In the genomic region with DNA sequence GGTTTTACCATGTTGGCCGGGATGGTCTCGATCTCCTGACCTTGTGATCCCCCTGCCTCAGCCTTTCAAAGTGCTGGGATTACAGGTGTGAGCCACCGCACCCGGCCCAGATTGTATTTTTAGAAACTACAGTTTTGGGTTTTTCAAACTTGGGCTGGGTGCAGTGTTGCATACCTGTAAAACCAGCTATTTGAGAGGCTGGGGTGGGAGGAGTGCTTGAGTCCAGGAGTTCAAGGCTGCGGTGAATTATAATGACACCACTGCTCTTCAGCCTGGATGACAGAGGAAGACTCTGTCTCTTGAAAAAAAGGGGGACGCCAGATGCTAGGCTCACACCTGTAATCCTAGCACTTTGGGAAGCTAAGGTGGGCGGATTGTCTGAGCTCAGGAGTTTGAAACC, we compare ENCODE assay signal across 2 cellular contexts.
TF ChIP-seq lines count a peak whose summit lies in the region.

No MANE protein-coding gene starts in this region.

TF ChIP-seq in GM23338, 12 proteins besides CTCF, POLR2A, EP300 and RAD21 (continued from another document):
- TF ChIP-seq, protein P1, sequence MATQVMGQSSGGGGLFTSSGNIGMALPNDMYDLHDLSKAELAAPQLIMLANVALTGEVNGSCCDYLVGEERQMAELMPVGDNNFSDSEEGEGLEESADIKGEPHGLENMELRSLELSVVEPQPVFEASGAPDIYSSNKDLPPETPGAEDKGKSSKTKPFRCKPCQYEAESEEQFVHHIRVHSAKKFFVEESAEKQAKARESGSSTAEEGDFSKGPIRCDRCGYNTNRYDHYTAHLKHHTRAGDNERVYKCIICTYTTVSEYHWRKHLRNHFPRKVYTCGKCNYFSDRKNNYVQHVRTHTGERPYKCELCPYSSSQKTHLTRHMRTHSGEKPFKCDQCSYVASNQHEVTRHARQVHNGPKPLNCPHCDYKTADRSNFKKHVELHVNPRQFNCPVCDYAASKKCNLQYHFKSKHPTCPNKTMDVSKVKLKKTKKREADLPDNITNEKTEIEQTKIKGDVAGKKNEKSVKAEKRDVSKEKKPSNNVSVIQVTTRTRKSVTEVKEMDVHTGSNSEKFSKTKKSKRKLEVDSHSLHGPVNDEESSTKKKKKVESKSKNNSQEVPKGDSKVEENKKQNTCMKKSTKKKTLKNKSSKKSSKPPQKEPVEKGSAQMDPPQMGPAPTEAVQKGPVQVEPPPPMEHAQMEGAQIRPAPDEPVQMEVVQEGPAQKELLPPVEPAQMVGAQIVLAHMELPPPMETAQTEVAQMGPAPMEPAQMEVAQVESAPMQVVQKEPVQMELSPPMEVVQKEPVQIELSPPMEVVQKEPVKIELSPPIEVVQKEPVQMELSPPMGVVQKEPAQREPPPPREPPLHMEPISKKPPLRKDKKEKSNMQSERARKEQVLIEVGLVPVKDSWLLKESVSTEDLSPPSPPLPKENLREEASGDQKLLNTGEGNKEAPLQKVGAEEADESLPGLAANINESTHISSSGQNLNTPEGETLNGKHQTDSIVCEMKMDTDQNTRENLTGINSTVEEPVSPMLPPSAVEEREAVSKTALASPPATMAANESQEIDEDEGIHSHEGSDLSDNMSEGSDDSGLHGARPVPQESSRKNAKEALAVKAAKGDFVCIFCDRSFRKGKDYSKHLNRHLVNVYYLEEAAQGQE (IDR thresholded peaks at IDR 0.05; ENCODE audit: unreplicated experiment), result no peak
- TF ChIP-seq ZNF331 (CRISPR knock-in tag; IDR thresholded peaks at IDR 0.05; ENCODE audit: low read depth) (no peak), EZH2phosphoT487 (IDR thresholded peaks at IDR 0.05; ENCODE audit: unreplicated experiment) (no peak), STAT1 (IDR thresholded peaks at IDR 0.05; ENCODE audit: unreplicated experiment) (no peak), EZH2 (IDR thresholded peaks at IDR 0.05; ENCODE audit: low read depth, unreplicated experiment) (no peak), POLR2AphosphoS5 (IDR thresholded peaks at IDR 0.05; ENCODE audit: low read depth) (no peak)
- TF ChIP-seq, protein P2, sequence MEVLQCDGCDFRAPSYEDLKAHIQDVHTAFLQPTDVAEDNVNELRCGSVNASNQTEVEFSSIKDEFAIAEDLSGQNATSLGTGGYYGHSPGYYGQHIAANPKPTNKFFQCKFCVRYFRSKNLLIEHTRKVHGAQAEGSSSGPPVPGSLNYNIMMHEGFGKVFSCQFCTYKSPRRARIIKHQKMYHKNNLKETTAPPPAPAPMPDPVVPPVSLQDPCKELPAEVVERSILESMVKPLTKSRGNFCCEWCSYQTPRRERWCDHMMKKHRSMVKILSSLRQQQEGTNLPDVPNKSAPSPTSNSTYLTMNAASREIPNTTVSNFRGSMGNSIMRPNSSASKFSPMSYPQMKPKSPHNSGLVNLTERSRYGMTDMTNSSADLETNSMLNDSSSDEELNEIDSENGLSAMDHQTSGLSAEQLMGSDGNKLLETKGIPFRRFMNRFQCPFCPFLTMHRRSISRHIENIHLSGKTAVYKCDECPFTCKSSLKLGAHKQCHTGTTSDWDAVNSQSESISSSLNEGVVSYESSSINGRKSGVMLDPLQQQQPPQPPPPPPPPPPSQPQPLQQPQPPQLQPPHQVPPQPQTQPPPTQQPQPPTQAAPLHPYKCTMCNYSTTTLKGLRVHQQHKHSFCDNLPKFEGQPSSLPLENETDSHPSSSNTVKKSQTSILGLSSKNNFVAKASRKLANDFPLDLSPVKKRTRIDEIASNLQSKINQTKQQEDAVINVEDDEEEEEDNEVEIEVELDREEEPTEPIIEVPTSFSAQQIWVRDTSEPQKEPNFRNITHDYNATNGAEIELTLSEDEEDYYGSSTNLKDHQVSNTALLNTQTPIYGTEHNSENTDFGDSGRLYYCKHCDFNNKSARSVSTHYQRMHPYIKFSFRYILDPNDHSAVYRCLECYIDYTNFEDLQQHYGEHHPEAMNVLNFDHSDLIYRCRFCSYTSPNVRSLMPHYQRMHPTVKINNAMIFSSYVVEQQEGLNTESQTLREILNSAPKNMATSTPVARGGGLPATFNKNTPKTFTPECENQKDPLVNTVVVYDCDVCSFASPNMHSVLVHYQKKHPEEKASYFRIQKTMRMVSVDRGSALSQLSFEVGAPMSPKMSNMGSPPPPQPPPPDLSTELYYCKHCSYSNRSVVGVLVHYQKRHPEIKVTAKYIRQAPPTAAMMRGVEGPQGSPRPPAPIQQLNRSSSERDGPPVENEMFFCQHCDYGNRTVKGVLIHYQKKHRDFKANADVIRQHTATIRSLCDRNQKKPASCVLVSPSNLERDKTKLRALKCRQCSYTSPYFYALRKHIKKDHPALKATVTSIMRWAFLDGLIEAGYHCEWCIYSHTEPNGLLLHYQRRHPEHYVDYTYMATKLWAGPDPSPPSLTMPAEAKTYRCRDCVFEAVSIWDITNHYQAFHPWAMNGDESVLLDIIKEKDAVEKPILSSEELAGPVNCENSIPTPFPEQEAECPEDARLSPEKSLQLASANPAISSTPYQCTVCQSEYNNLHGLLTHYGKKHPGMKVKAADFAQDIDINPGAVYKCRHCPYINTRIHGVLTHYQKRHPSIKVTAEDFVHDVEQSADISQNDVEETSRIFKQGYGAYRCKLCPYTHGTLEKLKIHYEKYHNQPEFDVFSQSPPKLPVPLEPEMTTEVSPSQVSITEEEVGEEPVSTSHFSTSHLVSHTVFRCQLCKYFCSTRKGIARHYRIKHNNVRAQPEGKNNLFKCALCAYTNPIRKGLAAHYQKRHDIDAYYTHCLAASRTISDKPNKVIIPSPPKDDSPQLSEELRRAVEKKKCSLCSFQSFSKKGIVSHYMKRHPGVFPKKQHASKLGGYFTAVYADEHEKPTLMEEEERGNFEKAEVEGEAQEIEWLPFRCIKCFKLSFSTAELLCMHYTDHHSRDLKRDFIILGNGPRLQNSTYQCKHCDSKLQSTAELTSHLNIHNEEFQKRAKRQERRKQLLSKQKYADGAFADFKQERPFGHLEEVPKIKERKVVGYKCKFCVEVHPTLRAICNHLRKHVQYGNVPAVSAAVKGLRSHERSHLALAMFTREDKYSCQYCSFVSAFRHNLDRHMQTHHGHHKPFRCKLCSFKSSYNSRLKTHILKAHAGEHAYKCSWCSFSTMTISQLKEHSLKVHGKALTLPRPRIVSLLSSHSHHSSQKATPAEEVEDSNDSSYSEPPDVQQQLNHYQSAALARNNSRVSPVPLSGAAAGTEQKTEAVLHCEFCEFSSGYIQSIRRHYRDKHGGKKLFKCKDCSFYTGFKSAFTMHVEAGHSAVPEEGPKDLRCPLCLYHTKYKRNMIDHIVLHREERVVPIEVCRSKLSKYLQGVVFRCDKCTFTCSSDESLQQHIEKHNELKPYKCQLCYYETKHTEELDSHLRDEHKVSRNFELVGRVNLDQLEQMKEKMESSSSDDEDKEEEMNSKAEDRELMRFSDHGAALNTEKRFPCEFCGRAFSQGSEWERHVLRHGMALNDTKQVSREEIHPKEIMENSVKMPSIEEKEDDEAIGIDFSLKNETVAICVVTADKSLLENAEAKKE (CRISPR knock-in tag; IDR thresholded peaks at IDR 0.05), result no peak

TF ChIP-seq in WTC11, 78 proteins besides CTCF, POLR2A, EP300 and RAD21 (continued from another document):
- TF ChIP-seq, protein P3, sequence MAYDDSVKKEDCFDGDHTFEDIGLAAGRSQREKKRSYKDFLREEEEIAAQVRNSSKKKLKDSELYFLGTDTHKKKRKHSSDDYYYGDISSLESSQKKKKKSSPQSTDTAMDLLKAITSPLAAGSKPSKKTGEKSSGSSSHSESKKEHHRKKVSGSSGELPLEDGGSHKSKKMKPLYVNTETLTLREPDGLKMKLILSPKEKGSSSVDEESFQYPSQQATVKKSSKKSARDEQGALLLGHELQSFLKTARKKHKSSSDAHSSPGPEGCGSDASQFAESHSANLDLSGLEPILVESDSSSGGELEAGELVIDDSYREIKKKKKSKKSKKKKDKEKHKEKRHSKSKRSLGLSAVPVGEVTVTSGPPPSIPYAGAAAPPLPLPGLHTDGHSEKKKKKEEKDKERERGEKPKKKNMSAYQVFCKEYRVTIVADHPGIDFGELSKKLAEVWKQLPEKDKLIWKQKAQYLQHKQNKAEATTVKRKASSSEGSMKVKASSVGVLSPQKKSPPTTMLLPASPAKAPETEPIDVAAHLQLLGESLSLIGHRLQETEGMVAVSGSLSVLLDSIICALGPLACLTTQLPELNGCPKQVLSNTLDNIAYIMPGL (CRISPR knock-in tag; IDR thresholded peaks at IDR 0.05), result no peak
- TF ChIP-seq, protein P4, sequence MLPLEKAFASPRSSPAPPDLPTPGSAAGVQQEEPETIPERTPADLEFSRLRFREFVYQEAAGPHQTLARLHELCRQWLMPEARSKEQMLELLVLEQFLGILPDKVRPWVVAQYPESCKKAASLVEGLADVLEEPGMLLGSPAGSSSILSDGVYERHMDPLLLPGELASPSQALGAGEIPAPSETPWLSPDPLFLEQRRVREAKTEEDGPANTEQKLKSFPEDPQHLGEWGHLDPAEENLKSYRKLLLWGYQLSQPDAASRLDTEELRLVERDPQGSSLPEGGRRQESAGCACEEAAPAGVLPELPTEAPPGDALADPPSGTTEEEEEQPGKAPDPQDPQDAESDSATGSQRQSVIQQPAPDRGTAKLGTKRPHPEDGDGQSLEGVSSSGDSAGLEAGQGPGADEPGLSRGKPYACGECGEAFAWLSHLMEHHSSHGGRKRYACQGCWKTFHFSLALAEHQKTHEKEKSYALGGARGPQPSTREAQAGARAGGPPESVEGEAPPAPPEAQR (CRISPR knock-in tag; IDR thresholded peaks at IDR 0.05), result no peak
- TF ChIP-seq ZNF423 (CRISPR knock-in tag; IDR thresholded peaks at IDR 0.05), result no peak
- TF ChIP-seq, protein P5, sequence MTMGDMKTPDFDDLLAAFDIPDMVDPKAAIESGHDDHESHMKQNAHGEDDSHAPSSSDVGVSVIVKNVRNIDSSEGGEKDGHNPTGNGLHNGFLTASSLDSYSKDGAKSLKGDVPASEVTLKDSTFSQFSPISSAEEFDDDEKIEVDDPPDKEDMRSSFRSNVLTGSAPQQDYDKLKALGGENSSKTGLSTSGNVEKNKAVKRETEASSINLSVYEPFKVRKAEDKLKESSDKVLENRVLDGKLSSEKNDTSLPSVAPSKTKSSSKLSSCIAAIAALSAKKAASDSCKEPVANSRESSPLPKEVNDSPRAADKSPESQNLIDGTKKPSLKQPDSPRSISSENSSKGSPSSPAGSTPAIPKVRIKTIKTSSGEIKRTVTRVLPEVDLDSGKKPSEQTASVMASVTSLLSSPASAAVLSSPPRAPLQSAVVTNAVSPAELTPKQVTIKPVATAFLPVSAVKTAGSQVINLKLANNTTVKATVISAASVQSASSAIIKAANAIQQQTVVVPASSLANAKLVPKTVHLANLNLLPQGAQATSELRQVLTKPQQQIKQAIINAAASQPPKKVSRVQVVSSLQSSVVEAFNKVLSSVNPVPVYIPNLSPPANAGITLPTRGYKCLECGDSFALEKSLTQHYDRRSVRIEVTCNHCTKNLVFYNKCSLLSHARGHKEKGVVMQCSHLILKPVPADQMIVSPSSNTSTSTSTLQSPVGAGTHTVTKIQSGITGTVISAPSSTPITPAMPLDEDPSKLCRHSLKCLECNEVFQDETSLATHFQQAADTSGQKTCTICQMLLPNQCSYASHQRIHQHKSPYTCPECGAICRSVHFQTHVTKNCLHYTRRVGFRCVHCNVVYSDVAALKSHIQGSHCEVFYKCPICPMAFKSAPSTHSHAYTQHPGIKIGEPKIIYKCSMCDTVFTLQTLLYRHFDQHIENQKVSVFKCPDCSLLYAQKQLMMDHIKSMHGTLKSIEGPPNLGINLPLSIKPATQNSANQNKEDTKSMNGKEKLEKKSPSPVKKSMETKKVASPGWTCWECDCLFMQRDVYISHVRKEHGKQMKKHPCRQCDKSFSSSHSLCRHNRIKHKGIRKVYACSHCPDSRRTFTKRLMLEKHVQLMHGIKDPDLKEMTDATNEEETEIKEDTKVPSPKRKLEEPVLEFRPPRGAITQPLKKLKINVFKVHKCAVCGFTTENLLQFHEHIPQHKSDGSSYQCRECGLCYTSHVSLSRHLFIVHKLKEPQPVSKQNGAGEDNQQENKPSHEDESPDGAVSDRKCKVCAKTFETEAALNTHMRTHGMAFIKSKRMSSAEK (CRISPR knock-in tag; IDR thresholded peaks at IDR 0.05; ENCODE audit: borderline replicate concordance), result no peak
